ENCODE assay signal across 9 cellular contexts in the genomic region with DNA sequence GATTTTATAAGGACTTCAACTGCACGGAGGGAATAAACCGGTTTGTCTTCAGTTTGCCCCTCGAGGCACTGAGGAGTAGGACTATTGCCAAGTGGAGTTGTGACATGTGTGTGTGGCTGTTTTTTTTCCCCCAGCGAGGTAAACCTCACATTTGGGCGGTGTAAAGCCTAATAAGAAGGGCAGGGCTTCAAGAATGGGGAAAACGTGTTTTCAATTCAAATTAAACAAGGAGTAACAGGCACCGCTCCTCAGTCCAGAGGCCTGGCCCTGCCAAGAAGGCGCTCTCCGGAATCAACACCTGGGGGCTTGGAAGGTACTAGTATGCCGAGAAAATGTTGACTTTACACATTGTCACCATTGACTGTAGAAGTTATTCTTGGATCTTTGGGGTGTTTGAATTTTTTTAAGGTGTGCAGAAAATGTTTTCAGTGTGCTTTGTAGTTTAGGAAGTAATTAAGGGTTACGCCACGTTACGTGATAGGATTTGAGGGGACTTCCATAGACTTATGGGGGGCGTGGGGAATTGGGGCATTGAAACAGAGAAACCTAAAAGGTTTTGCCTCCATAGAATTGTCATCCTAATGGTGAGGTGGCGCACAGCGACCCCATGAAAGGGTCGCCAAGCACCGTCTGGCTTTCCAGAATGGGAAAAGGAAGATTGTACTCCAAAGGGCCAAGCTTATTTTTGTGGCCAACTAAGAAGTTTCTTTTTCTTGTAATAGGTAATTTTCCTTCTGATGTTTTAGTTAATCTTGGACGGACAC. TPM values are rescaled to one million over a fixed set of nuclear protein-coding genes. Genes with fewer than 3 reads are reported as not detected.
DNase-seq lines count a peak whose midpoint lies in the region; ATAC-seq and TF ChIP-seq lines count a peak whose summit lies in the region.
"Had no signal": no experiment of that assay in that cellular context is flagged by ENCODE, and none has a peak within 500 bp of the region (broad histone marks: within the 10 kb centered on the region; RNA-seq: fewer than 3 reads in every experiment).

No MANE protein-coding gene starts in this region.

- peaks cover 15% of the 10 kb centered on the region for H3K27me3 Mint-ChIP-seq in activated naive CD4-positive, alpha-beta T cell treated with anti-CD3 and anti-CD28 coated beads for 36 hours (ENCODE audit: low read depth)

- no peak for DNase-seq in activated naive CD4-positive, alpha-beta T cell treated with anti-CD3 and anti-CD28 coated beads for 36 hours
- DNase-seq in activated naive CD4-positive, alpha-beta T cell treated with anti-CD3 and anti-CD28 coated beads, Interleukin-2, amount 50 U/mL, for 16 hours: no peak
- DNase-seq in brain microvascular endothelial cell (no peak), upper lobe of right lung (no peak), SHP77 (lab: John Stamatoyannopoulos, UW) (no peak), NCI-H1105 treated with DMSO at 0.1 percent for 48 hours (lab: John Stamatoyannopoulos, UW) (no peak)
- no peak for DNase-seq in activated CD4-positive, alpha-beta T cell treated with anti-CD3 and anti-CD28 coated beads, Interleukin-2, amount 50 U/mL, for 4 hours
- DNase-seq: DND-41 had no signal

- CTCF ChIA-PET in activated naive CD4-positive, alpha-beta T cell treated with anti-CD3 and anti-CD28 coated beads for 36 hours (lab: Charles Lee): interaction anchor here (0.5 kb wide), 1 partner anchor 47 kb away, joined by 4 read pairs; no protein-coding TSS in a partner anchor

- H3K9me3 ChIP-seq in liver (ENCODE audit: control insufficient read depth in 4 of 4, low read length in 3 of 4) (no peaks in the 10 kb centered on the region), upper lobe of right lung (no peaks in the 10 kb centered on the region)

- H3K27ac ChIP-seq in brain microvascular endothelial cell: no peak overlapping the region
- peak overlapping the region; percentile 96 to 98 for H3K27ac ChIP-seq in liver (ENCODE audit: low read depth in 1 of 2, low read length in 2 of 2)
- H3K27ac ChIP-seq in upper lobe of right lung: peak overlapping the region; percentile 75

- no peaks in the 10 kb centered on the region for H3K9me3 Mint-ChIP-seq in activated naive CD4-positive, alpha-beta T cell treated with anti-CD3 and anti-CD28 coated beads for 36 hours

- H3K4me3 Mint-ChIP-seq in activated naive CD4-positive, alpha-beta T cell treated with anti-CD3 and anti-CD28 coated beads for 36 hours: peak overlapping the region; percentile 82

- TF ChIP-seq CTCF in brain microvascular endothelial cell (IDR thresholded peaks at IDR 0.05; ENCODE audit: low read depth, low read length, missing control alignments) (no peak), liver (IDR thresholded peaks at IDR 0.05; ENCODE audit: low read depth, low read length, missing input control) (no peak), upper lobe of right lung (IDR thresholded peaks at IDR 0.05) (no peak)

- no peaks in the 10 kb centered on the region for H3K36me3 Mint-ChIP-seq in activated naive CD4-positive, alpha-beta T cell treated with anti-CD3 and anti-CD28 coated beads for 36 hours (ENCODE audit: low read depth)

- in situ Hi-C loops in brain microvascular endothelial cell (cut with HindIII; ENCODE audit: low pct_ligation_motif_present, low sequenced_read_pairs): no loop called here

- WGBS in liver: 23% methylated on average over 19 of the region's 19 CpGs

- intact Hi-C loops in activated naive CD4-positive, alpha-beta T cell treated with anti-CD3 and anti-CD28 coated beads for 36 hours (cut with micrococcal nuclease): loop anchor here (1.0 to 2.0 kb wide), 2 partner anchors 86 to 155 kb away; partner anchors contain the start of genes NMBR and VTA1
- intact Hi-C loops in upper lobe of right lung (cut with DNase I): no loop called here

- peak; percentile 12 for ATAC-seq in upper lobe of right lung

- TF ChIP-seq RAD21 in liver (IDR thresholded peaks at IDR 0.05): no peak

- peak overlapping the region; percentile 92 to 95 for H3K9ac ChIP-seq in liver (ENCODE audit: low read depth in 1 of 2, low read length in 2 of 2)

- peaks cover 3% of the 10 kb centered on the region for H3K4me1 Mint-ChIP-seq in activated naive CD4-positive, alpha-beta T cell treated with anti-CD3 and anti-CD28 coated beads for 36 hours (ENCODE audit: low read depth)

- peak overlapping the region; percentile 71 for H3K4me3 ChIP-seq in brain microvascular endothelial cell (ENCODE audit: low read depth, low read length)
- H3K4me3 ChIP-seq in liver (ENCODE audit: low read depth in 1 of 3, low read length in 3 of 3): peak overlapping the region; percentile 78 to 93 (median 93)
- H3K4me3 ChIP-seq in upper lobe of right lung: peak overlapping the region; percentile 68

- H3K4me1 ChIP-seq in liver (ENCODE audit: control insufficient read depth in 4 of 4, insufficient read depth in 4 of 4, low read length in 3 of 4) (peaks cover 3 to 34% (median 20%) of the 10 kb centered on the region in 4 donors), upper lobe of right lung (no peaks in the 10 kb centered on the region)

- no peak overlapping the region for H3K27ac Mint-ChIP-seq in activated naive CD4-positive, alpha-beta T cell treated with anti-CD3 and anti-CD28 coated beads for 36 hours

- no peaks in the 10 kb centered on the region for H3K27me3 ChIP-seq in brain microvascular endothelial cell (replicated peaks)
- no peaks in the 10 kb centered on the region for H3K27me3 ChIP-seq in liver (ENCODE audit: control insufficient read depth in 4 of 4, insufficient read depth in 4 of 4, low read length in 3 of 4)
- no peaks in the 10 kb centered on the region for H3K27me3 ChIP-seq in upper lobe of right lung

- no peaks in the 10 kb centered on the region for H3K36me3 ChIP-seq in brain microvascular endothelial cell (replicated peaks)
- H3K36me3 ChIP-seq in liver (ENCODE audit: control insufficient read depth in 4 of 4, insufficient read depth in 3 of 4, low read depth in 1 of 4, low read length in 3 of 4): no peaks in the 10 kb centered on the region
- H3K36me3 ChIP-seq in upper lobe of right lung: no peaks in the 10 kb centered on the region

TF ChIP-seq in liver, 16 proteins besides CTCF, POLR2A, EP300 and RAD21:
- TF ChIP-seq EGR1 (IDR thresholded peaks at IDR 0.05; ENCODE audit: low read depth in 2 of 2) (no peak), RXRA (IDR thresholded peaks at IDR 0.05) (no peak), REST (IDR thresholded peaks at IDR 0.05) (no peak), FOXA2 (IDR thresholded peaks at IDR 0.05) (no peak), HNF4G (IDR thresholded peaks at IDR 0.05) (no peak), YY1 (IDR thresholded peaks at IDR 0.05) (peak; percentile 71), FOXA1 (IDR thresholded peaks at IDR 0.05) (no peak), GABPA (IDR thresholded peaks at IDR 0.05 in 1 of 2, conservative IDR thresholded peaks at IDR 0.05 in 1 of 2) (no peak), TAF1 (conservative IDR thresholded peaks at IDR 0.05) (peak; percentile 68), ZBTB33 (IDR thresholded peaks at IDR 0.05) (no peak), HNF4A (conservative IDR thresholded peaks at IDR 0.05) (no peak), JUND (IDR thresholded peaks at IDR 0.05) (no peak)

RNA-seq across cellular contexts. Expression of gene ADGRG6, which starts 0.8 kb away (rescaled TPM):
- under 1 TPM; 0.69 to 0.86 TPM for total RNA-seq in activated naive CD4-positive, alpha-beta T cell treated with anti-CD3 and anti-CD28 coated beads for 36 hours
- 100 to 1,000 TPM in 1 of 2 donors, 10 to 100 TPM in 1; 57.8 to 110 TPM for total RNA-seq in liver
- 10 to 100 TPM; 18.7 to 33.6 TPM for polyA plus RNA-seq in liver
- 47.6 TPM for total RNA-seq in upper lobe of right lung

Comparison
In these comparisons a context has a peak if more than half of its experiments do, and no peak if none do; other contexts are left out.
1. RNA of gene ADGRG6, which starts 0.8 kb away (total RNA-seq): 57.8 to 110 TPM in liver and 47.6 TPM in upper lobe of right lung (single experiment); 0.69 to 0.86 TPM in activated naive CD4-positive, alpha-beta T cell treated with anti-CD3 and anti-CD28 coated beads for 36 hours; every median in the first group is over 10 times any median in the second.
2. Peak in every context shown above with its lines, with median percentiles within 50 percentile points of each other: H3K4me3 ChIP-seq.